In genomic region chr3:19931767-19932188, GRCh38 we compare ENCODE assay signal across 12 cellular contexts. TPM values are rescaled to one million over a fixed set of nuclear protein-coding genes. Genes with fewer than 3 reads are reported as not detected.
A peak's percentile ranks its signal among the peaks of the same experiment; 100 is the strongest.
DNase-seq lines count a peak whose midpoint lies in the region; ATAC-seq, FAIRE-seq and TF ChIP-seq lines count a peak whose summit lies in the region.
"Had no signal": no experiment of that assay in that cellular context is flagged by ENCODE, and none has a peak within 500 bp of the region (broad histone marks: within the 10 kb centered on the region; RNA-seq: fewer than 3 reads in every experiment).

No MANE protein-coding gene starts in this region.

- H3K4me3 ChIP-seq in A549 (no peak overlapping the region), esophagus muscularis mucosa (no peak overlapping the region)
- H3K4me3 ChIP-seq in CD4-positive, alpha-beta memory T cell (ENCODE audit: low read length in 2 of 2): no peak overlapping the region
- H3K4me3 ChIP-seq: lung had no signal

- no peak overlapping the region; the same call in 2 of the 3 replicates for H3K4me2 ChIP-seq in A549

- no peaks in the 10 kb centered on the region for H3K9me3 ChIP-seq in A549
- H3K9me3 ChIP-seq in esophagus muscularis mucosa: no peaks in the 10 kb centered on the region
- no peaks in the 10 kb centered on the region for H3K9me3 ChIP-seq in CD4-positive, alpha-beta memory T cell (ENCODE audit: control insufficient read depth in 1 of 2, low read length in 2 of 2)

- no peaks in the 10 kb centered on the region for H3K9me3 Mint-ChIP-seq in activated B cell treated with CpG ODN at 0.5 μM for 24 hours
- H3K9me3 Mint-ChIP-seq in CD4-positive, alpha-beta memory T cell: no peaks in the 10 kb centered on the region
- H3K9me3 Mint-ChIP-seq: CD8-positive, alpha-beta T cell; central memory CD8-positive, alpha-beta T cell had no signal

- H3K27ac ChIP-seq in A549 (peak overlapping the region in 1 of 2 experiments; percentile 23; a peak in 1 of 6 replicates), esophagus muscularis mucosa (replicated peaks in 1 of 4) (no peak overlapping the region)
- H3K27ac ChIP-seq in CD4-positive, alpha-beta memory T cell (ENCODE audit: low read depth, low read length): no peak overlapping the region

- no peak for TF ChIP-seq RAD21 in A549 (conservative IDR thresholded peaks at IDR 0.05 in 1 of 2, IDR thresholded peaks at IDR 0.05 in 1 of 2)

- 11% methylated on average over 1 of the region's 1 CpG for WGBS in A549 (ENCODE audit: missing lambda C conversion rate)
- 58% methylated on average over 1 of the region's 1 CpG for WGBS in esophagus muscularis mucosa

- H3K4me3 Mint-ChIP-seq in activated B cell treated with CpG ODN at 0.5 μM for 24 hours: peak overlapping the region; percentile 12
- no peak overlapping the region for H3K4me3 Mint-ChIP-seq in CD4-positive, alpha-beta memory T cell
- H3K4me3 Mint-ChIP-seq: CD8-positive, alpha-beta T cell; central memory CD8-positive, alpha-beta T cell had no signal

- H3K27me3 ChIP-seq in esophagus muscularis mucosa: peaks cover 0 to 10% (median 0%) of the 10 kb centered on the region in 4 donors
- H3K27me3 ChIP-seq in CD4-positive, alpha-beta memory T cell (ENCODE audit: insufficient read depth, low read length): no peaks in the 10 kb centered on the region

- H3K4me1 ChIP-seq in A549 (peaks cover 12% of the 10 kb centered on the region; the same call in 2 of the 3 replicates), esophagus muscularis mucosa (no peaks in the 10 kb centered on the region)
- H3K4me1 ChIP-seq in CD4-positive, alpha-beta memory T cell (ENCODE audit: insufficient read depth, low read length): no peaks in the 10 kb centered on the region

- intact Hi-C loops in activated B cell treated with CpG ODN at 0.5 μM for 24 hours (cut with micrococcal nuclease) (loop anchor here (1.0 kb wide), 1 partner anchor 16 kb away; the partner anchor contains the start of gene RAB5A), esophagus muscularis mucosa (cut with DNase I) (no loop called here), posterior cingulate gyrus (cut with DNase I) (no loop called here)
- intact Hi-C loops in CD4-positive, alpha-beta memory T cell (cut with micrococcal nuclease): no loop called here

- DNase-seq in A549 (ENCODE audit: low read depth in 1 of 2, low spot score in 1 of 2) (peak in 1 of 2 experiments; percentile 10), activated B cell treated with CpG ODN at 0.5 μM for 24 hours (no peak), esophagus muscularis mucosa (ENCODE audit: extremely low spot score) (no peak), posterior cingulate gyrus (no peak)
- no peak for DNase-seq in effector CD8-positive, alpha-beta T cell (lab: John Stamatoyannopoulos, UW)
- DNase-seq in CD4-positive, alpha-beta memory T cell: no peak
- DNase-seq: CD8-positive, alpha-beta T cell; SW 1271 had no signal

- peak overlapping the region; percentile 50 for H3K27ac Mint-ChIP-seq in activated B cell treated with CpG ODN at 0.5 μM for 24 hours
- no peak overlapping the region for H3K27ac Mint-ChIP-seq in CD4-positive, alpha-beta memory T cell
- H3K27ac Mint-ChIP-seq: CD8-positive, alpha-beta T cell had no signal

- H3K36me3 ChIP-seq in esophagus muscularis mucosa: no peaks in the 10 kb centered on the region
- H3K36me3 ChIP-seq in CD4-positive, alpha-beta memory T cell (ENCODE audit: insufficient read depth, low read length): no peaks in the 10 kb centered on the region

- no peak for TF ChIP-seq CTCF in A549 (IDR thresholded peaks at IDR 0.05)
- TF ChIP-seq CTCF in activated B cell treated with CpG ODN at 0.5 μM for 24 hours (IDR thresholded peaks at IDR 0.05): no peak
- TF ChIP-seq CTCF in esophagus muscularis mucosa (IDR thresholded peaks at IDR 0.05): no peak

- H3K36me3 Mint-ChIP-seq in activated B cell treated with CpG ODN at 0.5 μM for 24 hours (ENCODE audit: low read depth): no peaks in the 10 kb centered on the region
- no peaks in the 10 kb centered on the region for H3K36me3 Mint-ChIP-seq in CD4-positive, alpha-beta memory T cell
- H3K36me3 Mint-ChIP-seq: CD8-positive, alpha-beta T cell had no signal

- H3K27me3 Mint-ChIP-seq in activated B cell treated with CpG ODN at 0.5 μM for 24 hours: peaks cover 5% of the 10 kb centered on the region
- peaks cover 8 to 11% of the 10 kb centered on the region in 2 donors for H3K27me3 Mint-ChIP-seq in CD4-positive, alpha-beta memory T cell

- 0 out of 6 replicates have a peak, but pooled peaks of 1 of the 2 experiments have one; percentile 43 for ATAC-seq in A549
- peak; percentile 34 for ATAC-seq in GM19438 (IDR thresholded peaks at IDR 0.05; ENCODE audit: low read depth, unreplicated experiment)
- peak; percentile 47 for ATAC-seq in HG03139 (IDR thresholded peaks at IDR 0.05; ENCODE audit: unreplicated experiment)
- ATAC-seq in activated B cell treated with CpG ODN at 0.5 μM for 24 hours (ENCODE audit: low read depth): no peak
- ATAC-seq: CD8-positive, alpha-beta T cell had no signal

- POLR2A ChIA-PET in A549 (lab: Yijun Ruan, JAX): no interaction called here
- POLR2A ChIA-PET in activated B cell treated with CpG ODN at 0.5 μM for 24 hours (lab: Charles Lee): interaction anchor here (0.8 to 1.5 kb wide), 2 partner anchors 123 to 255 kb away, joined by 3 to 5 read pairs; partner anchors contain the start of gene SGO1
- POLR2A ChIA-PET in CD4-positive, alpha-beta memory T cell (lab: Charles Lee; ENCODE audit: partially characterized antibody): no interaction called here

- peaks cover 17% of the 10 kb centered on the region for H3K4me1 Mint-ChIP-seq in activated B cell treated with CpG ODN at 0.5 μM for 24 hours
- H3K4me1 Mint-ChIP-seq in CD4-positive, alpha-beta memory T cell: peaks cover 4 to 8% (median 5%) of the 10 kb centered on the region in 4 donors
- H3K4me1 Mint-ChIP-seq: central memory CD8-positive, alpha-beta T cell had no signal

- FAIRE-seq in A549 (lab: Jason Lieb, UNC): peak; percentile 13

- TF ChIP-seq EP300 in A549 (IDR thresholded peaks at IDR 0.05) (no peak), esophagus muscularis mucosa (IDR thresholded peaks at IDR 0.05) (no peak)

- TF ChIP-seq POLR2A in A549 (IDR thresholded peaks at IDR 0.05; ENCODE audit: low read length): no peak
- TF ChIP-seq POLR2A in esophagus muscularis mucosa (IDR thresholded peaks at IDR 0.05; ENCODE audit: low read depth): no peak

- CTCF ChIA-PET in A549 (lab: Yijun Ruan, JAX) (interaction anchor here (0.9 kb wide), 1 partner anchor 46 kb away, joined by 4 read pairs; no protein-coding TSS in a partner anchor), activated B cell treated with CpG ODN at 0.5 μM for 24 hours (lab: Charles Lee) (no interaction called here)
- CTCF ChIA-PET in CD4-positive, alpha-beta memory T cell (lab: Charles Lee; ENCODE audit: partially characterized antibody): no interaction called here

TF ChIP-seq in A549, 52 proteins besides CTCF, POLR2A, EP300 and RAD21:
- no peak for TF ChIP-seq HDAC2 (IDR thresholded peaks at IDR 0.05)
- no peak for TF ChIP-seq NR3C1 (IDR thresholded peaks at IDR 0.05)
- no peak for TF ChIP-seq BHLHE40 (IDR thresholded peaks at IDR 0.05; ENCODE audit: low read depth, low read length)
- no peak for TF ChIP-seq USF2 (IDR thresholded peaks at IDR 0.05)
- TF ChIP-seq CEBPB (IDR thresholded peaks at IDR 0.05): no peak
- TF ChIP-seq NPAS2 (CRISPR knock-in tag; IDR thresholded peaks at IDR 0.05; ENCODE audit: borderline replicate concordance): no peak
- no peak for TF ChIP-seq EHMT2 (IDR thresholded peaks at IDR 0.05; ENCODE audit: low read depth)
- TF ChIP-seq FOSB (CRISPR knock-in tag; IDR thresholded peaks at IDR 0.05): no peak
- TF ChIP-seq HOXA7 (CRISPR knock-in tag; IDR thresholded peaks at IDR 0.05): no peak
- TF ChIP-seq HOXB5 (CRISPR knock-in tag; IDR thresholded peaks at IDR 0.05): no peak
- peak; percentile 57 for TF ChIP-seq MAFK (IDR thresholded peaks at IDR 0.05; ENCODE audit: partially characterized antibody)
- TF ChIP-seq FOSL2 (IDR thresholded peaks at IDR 0.05): no peak
- peak; percentile 31; the same call in 1 of the 2 replicates for TF ChIP-seq FOSL2 (CRISPR knock-in tag; IDR thresholded peaks at IDR 0.05)

RNA-seq across cellular contexts. Expression of gene EFHB, which starts 2.2 kb away (rescaled TPM):
- polyA plus RNA-seq in A549 (2011; rRNA removed) (1.9 and 2.1 TPM in 2 replicates), A549 (2017; fragmentation: RNase III; extraction: RNeasy Plus Mini Kit Qiagen cat#74134 plus additional on column Dnase treatment) (2.1 to 2.8 TPM (median 2.7 TPM) in 3 replicates)
- polyA plus RNA-seq in A549 (2012; cell fraction: cytosol; rRNA removed): 0.52 and 0.67 TPM in 2 replicates
- 0.29 and 0.92 TPM in 2 replicates for polyA plus RNA-seq in A549 (2012; cell fraction: nucleus; rRNA removed)
- polyA minus RNA-seq in A549 (2011; rRNA and poly(A)+ RNA removed): 1.4 and 1.7 TPM in 2 replicates
- total RNA-seq in activated B cell treated with CpG ODN at 0.5 μM for 24 hours (0.84 TPM in 1 of 2 replicates, not detected in the other), esophagus muscularis mucosa (1 to 10 TPM in 1 of 4 donors, under 1 TPM in 2, not detected in 1; 0.50 to 3.7 (median 0.84) TPM)
- total RNA-seq in CD4-positive, alpha-beta memory T cell: 1 to 10 TPM in 1 of 2 experiments, not detected in 1; 1.5 TPM
- not detected for polyA plus RNA-seq in CD4-positive, alpha-beta memory T cell

RNA-seq across cellular contexts. Expression of gene RAB5A, which starts 15.1 kb away (rescaled TPM):
- polyA plus RNA-seq in A549 (2011; rRNA removed): 51.5 and 66.6 TPM in 2 replicates
- polyA plus RNA-seq in A549 (2012; cell fraction: cytosol; rRNA removed): 15.3 and 16.9 TPM in 2 replicates
- polyA plus RNA-seq in A549 (2012; cell fraction: nucleus; rRNA removed): 6.9 and 7.7 TPM in 2 replicates
- 41.2 to 43.9 TPM (median 43.2 TPM) in 3 replicates for polyA plus RNA-seq in A549 (2017; fragmentation: RNase III; extraction: RNeasy Plus Mini Kit Qiagen cat#74134 plus additional on column Dnase treatment)
- 13.4 and 14.3 TPM in 2 replicates for polyA minus RNA-seq in A549 (2011; rRNA and poly(A)+ RNA removed)
- 43.2 and 45.2 TPM in 2 replicates for total RNA-seq in activated B cell treated with CpG ODN at 0.5 μM for 24 hours
- 10 to 100 TPM; 74.8 to 92.1 (median 76.4) TPM for total RNA-seq in esophagus muscularis mucosa
- total RNA-seq in CD4-positive, alpha-beta memory T cell: 10 to 100 TPM; 57.0 to 57.1 TPM
- 10 to 100 TPM; 44.3 to 49.7 TPM for polyA plus RNA-seq in CD4-positive, alpha-beta memory T cell
